ENCODE assay signal across 20 cellular contexts in genomic region chr2:46323671-46324207, GRCh38. TPM values are rescaled to one million over a fixed set of nuclear protein-coding genes. Genes with fewer than 3 reads are reported as not detected.
A peak's percentile ranks its signal among the peaks of the same experiment; 100 is the strongest.
DNase-seq lines count a peak whose midpoint lies in the region; ATAC-seq, FAIRE-seq and TF ChIP-seq lines count a peak whose summit lies in the region.
"Had no signal": no experiment of that assay in that cellular context is flagged by ENCODE, and none has a peak within 500 bp of the region (broad histone marks: within the 10 kb centered on the region; RNA-seq: fewer than 3 reads in every experiment).

No MANE protein-coding gene starts in this region.

- H3K23ac ChIP-seq in mesenchymal stem cell (ENCODE audit: low read length in 2 of 2) = no peak overlapping the region

- FAIRE-seq in bronchial epithelial cell (lab: Jason Lieb, UNC) = no peak
- FAIRE-seq: GM12892, H54, RCC 7860 had no signal

- H3K9ac ChIP-seq in BLaER1 (no peak overlapping the region), GM23248 (no peak overlapping the region), mesenchymal stem cell (ENCODE audit: low read length) (no peak overlapping the region)
- H3K9ac ChIP-seq: SK-N-SH had no signal

- DNase-seq in GM23248 = peak; percentile 44
- peak; percentile 87 for DNase-seq in bronchial epithelial cell (ENCODE audit: low read depth)
- peak; percentile 44 for DNase-seq in mesenchymal stem cell
- DNase-seq: AML-193; HFFc6; IMR-90; MG63; NCI-H1092; NCI-H146; NK-92 treated with Interleukin-12 subunit alpha and Interleukin-12 subunit beta, amount 100 ng/mL, for 24 hours; SHP77; SK-N-SH had no signal

- 0 out of 2 replicates have a peak overlapping the region, but pooled peaks have one; percentile 18 for H3K4me2 ChIP-seq in BLaER1
- H3K4me2 ChIP-seq in GM23248 (ENCODE audit: unreplicated experiment) = no peak overlapping the region
- no peak overlapping the region for H3K4me2 ChIP-seq in mesenchymal stem cell (ENCODE audit: low read length, poor library complexity, severe bottlenecking)
- H3K4me2 ChIP-seq: SK-N-SH had no signal

- H2BK15ac ChIP-seq in mesenchymal stem cell (ENCODE audit: low read depth, poor library complexity, severe bottlenecking) = no peak overlapping the region

- H4K91ac ChIP-seq in mesenchymal stem cell (ENCODE audit: low read length) = no peak overlapping the region

- H3K4me3 ChIP-seq in BLaER1 (no peak overlapping the region), GM23248 (no peak overlapping the region), bronchial epithelial cell (ENCODE audit: low read depth, low read length) (no peak overlapping the region), mesenchymal stem cell (ENCODE audit: insufficient read depth in 1 of 2, low read depth in 1 of 2, low read length in 2 of 2) (no peak overlapping the region)
- H3K4me3 ChIP-seq: MG63 had no signal

- no peak overlapping the region for H3K27ac ChIP-seq in BLaER1
- H3K27ac ChIP-seq in GM23248 = no peak overlapping the region
- H3K27ac ChIP-seq in mesenchymal stem cell (ENCODE audit: low read length, poor library complexity, severe bottlenecking) = no peak overlapping the region
- H3K27ac ChIP-seq: HL-60 had no signal

- H3K14ac ChIP-seq in mesenchymal stem cell (ENCODE audit: low read length in 2 of 2) = no peak overlapping the region

- ATAC-seq in GM21423 (IDR thresholded peaks at IDR 0.05; ENCODE audit: unreplicated experiment) (no peak), HG02885 (IDR thresholded peaks at IDR 0.05; ENCODE audit: poor library complexity, unreplicated experiment) (no peak), HG03460 (IDR thresholded peaks at IDR 0.05; ENCODE audit: unreplicated experiment) (no peak)

- no peak overlapping the region for H2BK12ac ChIP-seq in mesenchymal stem cell (ENCODE audit: low read length in 2 of 2)

- H3K4me1 ChIP-seq in BLaER1 = peaks cover 21% of the 10 kb centered on the region
- peaks cover 53% of the 10 kb centered on the region for H3K4me1 ChIP-seq in GM23248 (ENCODE audit: insufficient read depth)
- H3K4me1 ChIP-seq in mesenchymal stem cell (ENCODE audit: control insufficient read depth, insufficient read depth, low read depth, low read length) = peaks cover 3% of the 10 kb centered on the region

- 85 to 94% methylated on average over 6 of the region's 6 CpGs for WGBS in GM23248 (ENCODE audit: low coverage in 1 of 2, low lambda C conversion rate in 2 of 2, missing lambda C conversion rate in 2 of 2), 2 experiments
- WGBS in mesenchymal stem cell = 100% methylated on average over 1 of the region's 6 CpGs

- H3K27me3 ChIP-seq in BLaER1 = no peaks in the 10 kb centered on the region
- no peaks in the 10 kb centered on the region for H3K27me3 ChIP-seq in GM23248 (replicated peaks; ENCODE audit: insufficient read depth)
- H3K27me3 ChIP-seq in bronchial epithelial cell (ENCODE audit: control insufficient read depth, insufficient read depth, low read length) = no peaks in the 10 kb centered on the region
- H3K27me3 ChIP-seq in mesenchymal stem cell (ENCODE audit: control insufficient read depth in 1 of 2, insufficient read depth in 1 of 2, low read length in 2 of 2) = no peaks in the 10 kb centered on the region
- H3K27me3 ChIP-seq: MG63 had no signal

- H3K79me1 ChIP-seq in mesenchymal stem cell (replicated peaks; ENCODE audit: low read length, poor library complexity, severe bottlenecking) = peaks cover 23% of the 10 kb centered on the region

- in situ Hi-C loops in GM23248 (cut with MboI) = no loop called here

- H3F3A ChIP-seq in GM23248 (ENCODE audit: insufficient read depth) = peaks cover 23% of the 10 kb centered on the region

- no peaks in the 10 kb centered on the region for H3K9me3 ChIP-seq in BLaER1
- no peaks in the 10 kb centered on the region for H3K9me3 ChIP-seq in GM23248 (ENCODE audit: low read depth)
- H3K9me3 ChIP-seq in mesenchymal stem cell (ENCODE audit: control insufficient read depth, low read length) = no peaks in the 10 kb centered on the region
- H3K9me3 ChIP-seq: MG63, SK-N-SH had no signal

- H3K36me3 ChIP-seq in BLaER1 (no peaks in the 10 kb centered on the region), GM23248 (ENCODE audit: low read depth) (no peaks in the 10 kb centered on the region), bronchial epithelial cell (ENCODE audit: control insufficient read depth, insufficient read depth, low read length) (peaks cover 2% of the 10 kb centered on the region), mesenchymal stem cell (ENCODE audit: control insufficient read depth in 1 of 2, insufficient read depth in 2 of 2, low read depth in 1 of 2, low read length in 2 of 2) (no peaks in the 10 kb centered on the region)

- no peak overlapping the region for H2BK5ac ChIP-seq in mesenchymal stem cell (ENCODE audit: low read depth, low read length, poor library complexity, severe bottlenecking)

- H3K18ac ChIP-seq in mesenchymal stem cell (ENCODE audit: low read depth in 1 of 2, low read length in 2 of 2) = no peak overlapping the region

- H3K9me2 ChIP-seq in GM23248 (ENCODE audit: insufficient read depth) = no peaks in the 10 kb centered on the region
- H3K9me2 ChIP-seq: SK-N-SH had no signal

- H2AFZ ChIP-seq in GM23248 (no peak overlapping the region), mesenchymal stem cell (ENCODE audit: low read depth, low read length) (no peak overlapping the region)

- H3K4ac ChIP-seq in mesenchymal stem cell (ENCODE audit: low read depth in 1 of 2, low read length in 2 of 2) = no peak overlapping the region

- no peak for TF ChIP-seq CTCF in bronchial epithelial cell (IDR thresholded peaks at IDR 0.05; ENCODE audit: insufficient read depth, low read length, severe bottlenecking)

- H4K8ac ChIP-seq in mesenchymal stem cell (ENCODE audit: low read length) = no peak overlapping the region

- H3K79me2 ChIP-seq in GM23248 (ENCODE audit: insufficient read depth) = peaks cover 100% of the 10 kb centered on the region

- no peak overlapping the region for H2BK120ac ChIP-seq in mesenchymal stem cell (ENCODE audit: low read depth, low read length)

- H2AK5ac ChIP-seq in mesenchymal stem cell (ENCODE audit: low read length, severe bottlenecking) = no peak overlapping the region

- H4K20me1 ChIP-seq in BLaER1 (no peaks in the 10 kb centered on the region), GM23248 (ENCODE audit: insufficient read depth) (no peaks in the 10 kb centered on the region)

RNA-seq across cellular contexts. Expression of gene EPAS1, which starts 26.5 kb away (rescaled TPM):
- 66.3 and 73.8 TPM in 2 replicates for total RNA-seq in GM23248 (2014; rRNA removed; shearing (Covaris generic))
- 45.2 and 47.5 TPM in 2 replicates for polyA plus RNA-seq in GM23248 (2016; fragmentation: Nextera tagmentation; extraction: Ambion mirVana)
- 99.8 and 102 TPM in 2 replicates for total RNA-seq in bronchial epithelial cell
- polyA plus RNA-seq in mesenchymal stem cell (2013, experiment 1 of 2) = 237 TPM
- polyA plus RNA-seq in mesenchymal stem cell (2013, experiment 2 of 2) = 244 TPM
